Comparison of ENCODE assay signal across 8 cellular contexts in genomic region chrX:69503228-69503834, GRCh38. TPM values are rescaled to one million over a fixed set of nuclear protein-coding genes. Genes with fewer than 3 reads are reported as not detected.
DNase-seq lines count a peak whose midpoint lies in the region; ATAC-seq and TF ChIP-seq lines count a peak whose summit lies in the region.

No MANE protein-coding gene starts in this region.

- peak overlapping the region in 9 of 10 donors; percentile 17 to 82 (median 55) for H3K4me3 Mint-ChIP-seq in naive thymus-derived CD4-positive, alpha-beta T cell

- DNase-seq in GM13977 (ENCODE audit: low spot score) (no peak), NCI-H2107 treated with DMSO at 0.1 percent for 48 hours (lab: John Stamatoyannopoulos, UW; ENCODE audit: unreplicated experiment) (peak; percentile 48), cerebellar cortex (ENCODE audit: low spot score) (peak; percentile 69), GM19238 (ENCODE audit: insufficient read length, low spot score) (no peak), GM19240 (ENCODE audit: insufficient read length, low spot score) (no peak), germinal center (ENCODE audit: low spot score) (no peak)
- no peak for DNase-seq in naive thymus-derived CD4-positive, alpha-beta T cell

- peak; percentile 33 for TF ChIP-seq CTCF in GM13977 (IDR thresholded peaks at IDR 0.05; ENCODE audit: extremely low read depth, insufficient read depth, missing control alignments)

- in situ Hi-C loops in GM13977 (cut with MboI; ENCODE audit: low pct_unique_long_range_greater_than_20kb, low sequenced_read_pairs, unreplicated experiment) = no loop called here

- H3K27ac Mint-ChIP-seq in naive thymus-derived CD4-positive, alpha-beta T cell = no peak overlapping the region

- H3K4me3 ChIP-seq in naive thymus-derived CD4-positive, alpha-beta T cell (ENCODE audit: low read length) = no peak overlapping the region

- no peaks in the 10 kb centered on the region for H3K4me1 ChIP-seq in naive thymus-derived CD4-positive, alpha-beta T cell (ENCODE audit: control insufficient read depth in 2 of 2, insufficient read depth in 2 of 2, low read length in 2 of 2)

- H3K27ac ChIP-seq in naive thymus-derived CD4-positive, alpha-beta T cell (ENCODE audit: low read depth, low read length) = no peak overlapping the region

- intact Hi-C loops in naive thymus-derived CD4-positive, alpha-beta T cell (cut with micrococcal nuclease) = loop anchor here in 1 of 2 donors (5.0 kb wide), 1 partner anchor 114 kb away; the partner anchor contains the start of gene EDA

- POLR2A ChIA-PET in naive thymus-derived CD4-positive, alpha-beta T cell (lab: Charles Lee) = no interaction called here

- H3K27me3 Mint-ChIP-seq in naive thymus-derived CD4-positive, alpha-beta T cell = peaks cover under 1 to 25% (median 9%) of the 10 kb centered on the region in 5 donors

- H3K9me3 ChIP-seq in naive thymus-derived CD4-positive, alpha-beta T cell (ENCODE audit: control insufficient read depth in 2 of 3, low read length in 3 of 3) = no peaks in the 10 kb centered on the region

- no peaks in the 10 kb centered on the region for H3K36me3 Mint-ChIP-seq in naive thymus-derived CD4-positive, alpha-beta T cell

- peaks cover 0 to 4% (median 0%) of the 10 kb centered on the region in 11 donors for H3K9me3 Mint-ChIP-seq in naive thymus-derived CD4-positive, alpha-beta T cell

- no peaks in the 10 kb centered on the region for H3K36me3 ChIP-seq in naive thymus-derived CD4-positive, alpha-beta T cell (ENCODE audit: control insufficient read depth in 2 of 3, insufficient read depth in 3 of 3, low read length in 3 of 3)

- peak; percentile 18 for ATAC-seq in naive thymus-derived CD4-positive, alpha-beta T cell
- no peak for ATAC-seq in HG03432 (IDR thresholded peaks at IDR 0.05; ENCODE audit: unreplicated experiment)

- H3K27me3 ChIP-seq in naive thymus-derived CD4-positive, alpha-beta T cell (ENCODE audit: control insufficient read depth in 2 of 2, insufficient read depth in 2 of 2, low read length in 2 of 2) = no peaks in the 10 kb centered on the region

- CTCF ChIA-PET in naive thymus-derived CD4-positive, alpha-beta T cell (lab: Charles Lee) = interaction anchor here (0.8 kb wide), 1 partner anchor 34 kb away, joined by 3 read pairs; no protein-coding TSS in a partner anchor

- peaks cover 0 to 3% (median 0%) of the 10 kb centered on the region in 7 donors for H3K4me1 Mint-ChIP-seq in naive thymus-derived CD4-positive, alpha-beta T cell

RNA-seq across cellular contexts. Expression of gene NALF2, which starts 0.8 kb away (rescaled TPM):
- under 1 TPM in 3 of 5 experiments, not detected in 2; 0.27 to 0.50 (median 0.34) TPM for total RNA-seq in naive thymus-derived CD4-positive, alpha-beta T cell
- polyA plus RNA-seq in naive thymus-derived CD4-positive, alpha-beta T cell = not detected

Comparison
In these comparisons a context has a peak if more than half of its experiments do, and no peak if none do; other contexts are left out.
1. DNase-seq: peak in NCI-H2107 treated with DMSO at 0.1 percent for 48 hours (single experiment) and cerebellar cortex (single experiment); none in GM13977 (single experiment), naive thymus-derived CD4-positive, alpha-beta T cell (0 of 9), GM19238 (single experiment), GM19240 (single experiment) and germinal center (single experiment).